In the genomic region with DNA sequence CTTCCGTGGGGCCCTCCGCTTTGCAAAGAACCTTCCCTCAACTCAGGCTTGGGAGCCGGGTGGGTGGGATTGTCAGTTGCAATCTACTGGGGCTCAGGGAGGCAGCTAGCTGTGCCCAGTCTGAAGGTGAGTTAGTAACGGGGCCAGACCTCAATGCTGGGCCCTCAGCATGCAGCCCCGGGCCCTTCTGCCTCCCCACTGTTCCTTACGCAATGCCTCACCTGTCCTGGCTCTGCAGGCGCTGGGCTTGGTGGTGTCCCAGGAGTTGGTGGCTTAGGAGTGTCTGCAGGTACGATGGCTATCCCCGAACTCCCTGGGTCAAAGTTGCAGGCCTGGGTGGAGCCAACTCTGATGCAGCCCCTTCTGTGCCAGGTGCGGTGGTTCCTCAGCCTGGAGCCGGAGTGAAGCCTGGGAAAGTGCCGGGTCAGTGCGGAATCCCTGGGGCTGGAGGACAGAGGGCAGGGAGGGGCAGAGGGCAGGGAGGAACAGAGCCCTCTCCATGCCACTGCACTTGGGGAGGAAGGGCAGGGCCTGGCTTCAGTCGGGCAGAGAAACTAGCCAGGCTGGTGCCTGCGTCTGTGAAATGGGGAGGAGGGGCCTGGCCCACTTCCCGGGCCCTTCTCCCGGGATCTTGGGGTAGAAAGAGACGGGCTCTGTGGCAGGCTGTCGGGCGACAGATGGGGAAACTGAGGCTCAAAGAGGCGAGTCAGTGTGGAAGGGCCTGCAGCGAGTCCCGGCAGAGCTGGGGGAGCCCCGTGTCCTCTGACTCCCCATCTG, we compare ENCODE assay signal across 1 cellular context.
TF ChIP-seq lines count a peak whose summit lies in the region.

No MANE protein-coding gene starts in this region.

TF ChIP-seq in SK-N-SH treated with all-trans-retinoic acid at 6 μM for 48 hours, 23 proteins besides CTCF, POLR2A, EP300 and RAD21:
- TF ChIP-seq, protein P1, sequence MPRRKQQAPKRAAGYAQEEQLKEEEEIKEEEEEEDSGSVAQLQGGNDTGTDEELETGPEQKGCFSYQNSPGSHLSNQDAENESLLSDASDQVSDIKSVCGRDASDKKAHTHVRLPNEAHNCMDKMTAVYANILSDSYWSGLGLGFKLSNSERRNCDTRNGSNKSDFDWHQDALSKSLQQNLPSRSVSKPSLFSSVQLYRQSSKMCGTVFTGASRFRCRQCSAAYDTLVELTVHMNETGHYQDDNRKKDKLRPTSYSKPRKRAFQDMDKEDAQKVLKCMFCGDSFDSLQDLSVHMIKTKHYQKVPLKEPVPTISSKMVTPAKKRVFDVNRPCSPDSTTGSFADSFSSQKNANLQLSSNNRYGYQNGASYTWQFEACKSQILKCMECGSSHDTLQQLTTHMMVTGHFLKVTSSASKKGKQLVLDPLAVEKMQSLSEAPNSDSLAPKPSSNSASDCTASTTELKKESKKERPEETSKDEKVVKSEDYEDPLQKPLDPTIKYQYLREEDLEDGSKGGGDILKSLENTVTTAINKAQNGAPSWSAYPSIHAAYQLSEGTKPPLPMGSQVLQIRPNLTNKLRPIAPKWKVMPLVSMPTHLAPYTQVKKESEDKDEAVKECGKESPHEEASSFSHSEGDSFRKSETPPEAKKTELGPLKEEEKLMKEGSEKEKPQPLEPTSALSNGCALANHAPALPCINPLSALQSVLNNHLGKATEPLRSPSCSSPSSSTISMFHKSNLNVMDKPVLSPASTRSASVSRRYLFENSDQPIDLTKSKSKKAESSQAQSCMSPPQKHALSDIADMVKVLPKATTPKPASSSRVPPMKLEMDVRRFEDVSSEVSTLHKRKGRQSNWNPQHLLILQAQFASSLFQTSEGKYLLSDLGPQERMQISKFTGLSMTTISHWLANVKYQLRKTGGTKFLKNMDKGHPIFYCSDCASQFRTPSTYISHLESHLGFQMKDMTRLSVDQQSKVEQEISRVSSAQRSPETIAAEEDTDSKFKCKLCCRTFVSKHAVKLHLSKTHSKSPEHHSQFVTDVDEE (CRISPR knock-in tag; IDR thresholded peaks at IDR 0.05) = peak; percentile 82; the same call in 1 of the 2 replicates
- TF ChIP-seq BACH2 (CRISPR knock-in tag; IDR thresholded peaks at IDR 0.05; ENCODE audit: borderline replicate concordance) (no peak), ZNF565 (CRISPR knock-in tag; conservative IDR thresholded peaks at IDR 0.05; ENCODE audit: low read depth) (no peak; the same call in 1 of the 2 replicates), ZNF70 (CRISPR knock-in tag; IDR thresholded peaks at IDR 0.05) (no peak), CSDC2 (CRISPR knock-in tag; IDR thresholded peaks at IDR 0.05) (0 out of 2 replicates have a peak, but pooled peaks have one; percentile 44), ESRRG (CRISPR knock-in tag; IDR thresholded peaks at IDR 0.05) (no peak), TCF4 (CRISPR knock-in tag; IDR thresholded peaks at IDR 0.05; ENCODE audit: borderline replicate concordance) (no peak), ZFP30 (CRISPR knock-in tag; IDR thresholded peaks at IDR 0.05) (no peak), CREB5 (CRISPR knock-in tag; IDR thresholded peaks at IDR 0.05; ENCODE audit: low read depth) (no peak), ZNF8 (CRISPR knock-in tag; IDR thresholded peaks at IDR 0.05) (no peak), GLIS3 (CRISPR knock-in tag; IDR thresholded peaks at IDR 0.05) (no peak), TOX (CRISPR knock-in tag; IDR thresholded peaks at IDR 0.05; ENCODE audit: borderline replicate concordance) (no peak), ZFP3 (CRISPR knock-in tag; IDR thresholded peaks at IDR 0.05) (no peak), RARB (CRISPR knock-in tag; IDR thresholded peaks at IDR 0.05) (no peak), PPARA (CRISPR knock-in tag; IDR thresholded peaks at IDR 0.05; ENCODE audit: borderline replicate concordance) (no peak), ISL1 (CRISPR knock-in tag; IDR thresholded peaks at IDR 0.05) (no peak), SNAI2 (CRISPR knock-in tag; IDR thresholded peaks at IDR 0.05) (peak; percentile 85; the same call in 1 of the 2 replicates), OSR1 (CRISPR knock-in tag; IDR thresholded peaks at IDR 0.05) (no peak), ZC3H10 (CRISPR knock-in tag; IDR thresholded peaks at IDR 0.05) (no peak)
- TF ChIP-seq, protein P2, sequence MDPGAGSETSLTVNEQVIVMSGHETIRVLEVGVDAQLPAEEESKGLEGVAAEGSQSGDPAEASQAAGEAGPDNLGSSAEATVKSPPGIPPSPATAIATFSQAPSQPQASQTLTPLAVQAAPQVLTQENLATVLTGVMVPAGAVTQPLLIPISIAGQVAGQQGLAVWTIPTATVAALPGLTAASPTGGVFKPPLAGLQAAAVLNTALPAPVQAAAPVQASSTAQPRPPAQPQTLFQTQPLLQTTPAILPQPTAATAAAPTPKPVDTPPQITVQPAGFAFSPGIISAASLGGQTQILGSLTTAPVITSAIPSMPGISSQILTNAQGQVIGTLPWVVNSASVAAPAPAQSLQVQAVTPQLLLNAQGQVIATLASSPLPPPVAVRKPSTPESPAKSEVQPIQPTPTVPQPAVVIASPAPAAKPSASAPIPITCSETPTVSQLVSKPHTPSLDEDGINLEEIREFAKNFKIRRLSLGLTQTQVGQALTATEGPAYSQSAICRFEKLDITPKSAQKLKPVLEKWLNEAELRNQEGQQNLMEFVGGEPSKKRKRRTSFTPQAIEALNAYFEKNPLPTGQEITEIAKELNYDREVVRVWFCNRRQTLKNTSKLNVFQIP (CRISPR knock-in tag; IDR thresholded peaks at IDR 0.05; ENCODE audit: borderline replicate concordance, low read depth) = peak; percentile 33; the same call in 1 of the 2 replicates
- TF ChIP-seq, protein P3, sequence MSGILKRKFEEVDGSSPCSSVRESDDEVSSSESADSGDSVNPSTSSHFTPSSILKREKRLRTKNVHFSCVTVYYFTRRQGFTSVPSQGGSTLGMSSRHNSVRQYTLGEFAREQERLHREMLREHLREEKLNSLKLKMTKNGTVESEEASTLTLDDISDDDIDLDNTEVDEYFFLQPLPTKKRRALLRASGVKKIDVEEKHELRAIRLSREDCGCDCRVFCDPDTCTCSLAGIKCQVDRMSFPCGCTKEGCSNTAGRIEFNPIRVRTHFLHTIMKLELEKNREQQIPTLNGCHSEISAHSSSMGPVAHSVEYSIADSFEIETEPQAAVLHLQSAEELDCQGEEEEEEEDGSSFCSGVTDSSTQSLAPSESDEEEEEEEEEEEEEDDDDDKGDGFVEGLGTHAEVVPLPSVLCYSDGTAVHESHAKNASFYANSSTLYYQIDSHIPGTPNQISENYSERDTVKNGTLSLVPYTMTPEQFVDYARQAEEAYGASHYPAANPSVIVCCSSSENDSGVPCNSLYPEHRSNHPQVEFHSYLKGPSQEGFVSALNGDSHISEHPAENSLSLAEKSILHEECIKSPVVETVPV (CRISPR knock-in tag; IDR thresholded peaks at IDR 0.05) = peak; percentile 88; the same call in 1 of the 2 replicates
